1 cellular context compared by ENCODE assay signal in genomic region chr15:67421105-67421504, GRCh38.
TF ChIP-seq lines count a peak whose summit lies in the region.

No MANE protein-coding gene starts in this region.

TF ChIP-seq in K562, 482 proteins besides CTCF, POLR2A, EP300 and RAD21 (continued from another document):
- no peak for TF ChIP-seq E2F5 (CRISPR knock-in tag; IDR thresholded peaks at IDR 0.05)
- no peak for TF ChIP-seq E2F8 (IDR thresholded peaks at IDR 0.05; ENCODE audit: low read depth, partially characterized antibody)
